Comparison of ENCODE assay signal across 11 cellular contexts in genomic region chr2:134736167-134736885, GRCh38. TPM values are rescaled to one million over a fixed set of nuclear protein-coding genes. Genes with fewer than 3 reads are reported as not detected.
DNase-seq lines count a peak whose midpoint lies in the region; ATAC-seq, FAIRE-seq and TF ChIP-seq lines count a peak whose summit lies in the region.
"Had no signal": no experiment of that assay in that cellular context is flagged by ENCODE, and none has a peak within 500 bp of the region (broad histone marks: within the 10 kb centered on the region; RNA-seq: fewer than 3 reads in every experiment).

No MANE protein-coding gene starts in this region.

- POLR2A ChIA-PET in PC-3 (lab: Charles Lee; ENCODE audit: unreplicated experiment) = no interaction called here

- peaks cover 3% of the 10 kb centered on the region for H3K4me1 Mint-ChIP-seq in endothelial cell (ENCODE audit: unreplicated experiment)

- intact Hi-C loops in PC-3 (cut with micrococcal nuclease) (no loop called here), Right ventricle myocardium superior (cut with DNase I) (no loop called here)

- ATAC-seq in PC-3 (peak; percentile 86), Right ventricle myocardium superior (ENCODE audit: poor library complexity) (no peak)
- ATAC-seq: heart right ventricle had no signal

- no peaks in the 10 kb centered on the region for H3K9me3 Mint-ChIP-seq in endothelial cell (ENCODE audit: unreplicated experiment)

- no peaks in the 10 kb centered on the region for H3K79me2 ChIP-seq in PC-3 (ENCODE audit: low read length)

- peak overlapping the region; percentile 7 for H3K27ac Mint-ChIP-seq in endothelial cell (ENCODE audit: unreplicated experiment)
- H3K27ac Mint-ChIP-seq: activated naive CD8-positive, alpha-beta T cell had no signal

- peaks cover 26% of the 10 kb centered on the region for H3K4me1 ChIP-seq in PC-3 (ENCODE audit: insufficient read depth, low read length)

- H3K4me3 ChIP-seq in PC-3 (ENCODE audit: low read length) = no peak overlapping the region
- H3K4me3 ChIP-seq: heart right ventricle had no signal

- no peaks in the 10 kb centered on the region for H3K9me2 ChIP-seq in PC-3 (replicated peaks; ENCODE audit: low read length)

- DNase-seq in H54 (ENCODE audit: insufficient read length, low spot score) = peak; percentile 64
- peak; percentile 77 for DNase-seq in PC-3
- peak; percentile 20 for DNase-seq in endothelial cell (ENCODE audit: low spot score)
- DNase-seq in non-pigmented ciliary epithelial cell (ENCODE audit: low read depth) = peak; percentile 54
- DNase-seq in COLO668 (lab: John Stamatoyannopoulos, UW; ENCODE audit: unreplicated experiment) = no peak
- DNase-seq in activated CD4-positive, alpha-beta T cell treated with anti-CD3 and anti-CD28 coated beads, Interleukin-2, amount 50 U/mL, for 1 hour = no peak
- no peak for DNase-seq in Right ventricle myocardium superior
- DNase-seq in NCI-H1092 treated with DMSO at 0.1 percent for 48 hours (lab: John Stamatoyannopoulos, UW) = no peak
- DNase-seq: heart right ventricle had no signal

- H2AFZ ChIP-seq in PC-3 (ENCODE audit: low read length) = no peak overlapping the region

- no TSS peak for BruUV-seq in PC-3 (replicated peaks; lab: Mats Ljungman, UMichigan)

- no peaks in the 10 kb centered on the region for H3K9me3 ChIP-seq in PC-3 (ENCODE audit: low read length)
- H3K9me3 ChIP-seq: heart right ventricle had no signal

- no peaks in the 10 kb centered on the region for H3F3A ChIP-seq in PC-3 (ENCODE audit: low read length, unreplicated experiment)

- TF ChIP-seq POLR2A in H54 (IDR thresholded peaks at IDR 0.05; ENCODE audit: low read depth, low read length) = no peak

- peaks cover 3% of the 10 kb centered on the region for H3K27me3 Mint-ChIP-seq in endothelial cell (ENCODE audit: unreplicated experiment)

- no peak overlapping the region for H3K4me3 Mint-ChIP-seq in endothelial cell (ENCODE audit: unreplicated experiment)
- H3K4me3 Mint-ChIP-seq: activated naive CD8-positive, alpha-beta T cell had no signal

- H3K27ac ChIP-seq in PC-3 (ENCODE audit: low read length) = no peak overlapping the region
- H3K27ac ChIP-seq: heart right ventricle had no signal

- no peak overlapping the region for H3K9ac ChIP-seq in PC-3 (ENCODE audit: low read length)

- H3K4me2 ChIP-seq in PC-3 (ENCODE audit: low read length) = no peak overlapping the region

- TF ChIP-seq CTCF in PC-3 (conservative IDR thresholded peaks at IDR 0.05; ENCODE audit: low read depth, low read length) = no peak
- no peak for TF ChIP-seq CTCF in endothelial cell (IDR thresholded peaks at IDR 0.05; ENCODE audit: unreplicated experiment)

- CTCF ChIA-PET in PC-3 (lab: Charles Lee) = no interaction called here

- H3K36me3 Mint-ChIP-seq in endothelial cell (ENCODE audit: low read depth, unreplicated experiment) = no peaks in the 10 kb centered on the region

- H3K27me3 ChIP-seq in PC-3 (ENCODE audit: low read length) = no peaks in the 10 kb centered on the region
- H3K27me3 ChIP-seq: heart right ventricle had no signal

- no peaks in the 10 kb centered on the region for H3K36me3 ChIP-seq in PC-3 (ENCODE audit: low read depth, low read length)
- H3K36me3 ChIP-seq: heart right ventricle had no signal

- no peaks in the 10 kb centered on the region for H4K20me1 ChIP-seq in PC-3 (ENCODE audit: low read length)

- FAIRE-seq in H54 (lab: Jason Lieb, UNC) = peak; percentile 50

RNA-seq across cellular contexts. Expression of gene TMEM163, which starts 17.5 kb away (rescaled TPM):
- total RNA-seq in PC-3 (2014; rRNA removed) (0.12 and 0.47 TPM in 2 replicates), endothelial cell (ENCODE audit: unreplicated experiment) (150 TPM), Right ventricle myocardium superior (0.38 TPM)
- total RNA-seq: G401 had no signal

Comparison
In these comparisons a context has a peak if more than half of its experiments do, and no peak if none do; other contexts are left out.
1. DNase-seq: peak in H54 (single experiment), PC-3 (single experiment), endothelial cell (single experiment) and non-pigmented ciliary epithelial cell (single experiment); none in COLO668 (single experiment), activated CD4-positive, alpha-beta T cell treated with anti-CD3 and anti-CD28 coated beads, Interleukin-2, amount 50 U/mL, for 1 hour (single experiment), Right ventricle myocardium superior (single experiment) and NCI-H1092 treated with DMSO at 0.1 percent for 48 hours (single experiment).
2. RNA of gene TMEM163, which starts 17.5 kb away (total RNA-seq): 150 TPM in endothelial cell (single experiment); 0.12 to 0.47 TPM in PC-3 and 0.38 TPM in Right ventricle myocardium superior (single experiment); every median in the first group is over 100 times any median in the second.